In the genomic region with DNA sequence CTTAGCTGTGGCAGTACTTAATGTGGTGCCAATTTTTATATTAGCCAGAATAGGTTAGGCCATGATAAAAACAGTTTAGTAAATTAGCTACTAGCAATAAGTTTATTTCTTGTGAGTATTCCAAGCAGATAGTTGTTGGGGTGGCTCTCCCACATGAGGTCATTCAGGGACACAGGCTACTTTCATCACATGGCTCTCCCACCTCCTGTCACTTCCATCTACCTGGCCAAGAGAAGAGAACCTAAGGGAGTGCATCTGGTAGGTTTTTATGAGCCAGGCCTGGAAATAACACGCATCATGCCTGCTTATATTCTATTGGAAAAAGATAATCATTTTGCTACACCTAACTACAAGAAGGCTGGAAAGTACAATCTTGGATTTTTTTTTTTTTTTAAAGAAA, we compare ENCODE assay signal across 30 cellular contexts.
"Had no signal": no experiment of that assay in that cellular context is flagged by ENCODE, and none has a peak within 500 bp of the region (broad histone marks: within the 10 kb centered on the region; RNA-seq: fewer than 3 reads in every experiment).

No MANE protein-coding gene starts in this region.

- H3K27me3 Mint-ChIP-seq: progenitor cell of endocrine pancreas; stimulated activated naive CD8-positive, alpha-beta T cell treated with anti-CD3 and anti-CD28 coated beads, Interleukin-15, amount 100 ng/mL, for 72 hours; type B pancreatic cell had no signal

- H2AFZ ChIP-seq: parathyroid adenoma had no signal

- H3K9me3 Mint-ChIP-seq: naive thymus-derived CD8-positive, alpha-beta T cell; nephron progenitor cell; neural crest cell; stimulated activated memory B cell treated with anti-CD40 and anti-IgM and Interleukin-4, amounts not matched to agents 10 μg/mL and 1 μg/mL and 100 μg/mL, for 72 hours; stimulated activated naive CD8-positive, alpha-beta T cell treated with anti-CD3 and anti-CD28 coated beads, Interleukin-15, amount 100 ng/mL, for 72 hours; type B pancreatic cell had no signal

- H3K27me3 ChIP-seq: ovary, right lobe of liver, sigmoid colon, suprapubic skin, testis, tibial artery, transverse colon, upper lobe of right lung, uterus had no signal

- DNase-seq: naive thymus-derived CD8-positive, alpha-beta T cell; nephron progenitor cell; occipital lobe; ovary; posterior cingulate gyrus; psoas muscle; right cardiac atrium; right lobe of liver; sigmoid colon; small intestine; stimulated activated CD4-positive, alpha-beta T cell treated with anti-CD3 and anti-CD28 coated beads, Interleukin-15, amount 100 ng/mL, for 24 hours; stimulated activated CD4-positive, alpha-beta T cell treated with anti-CD3 and anti-CD28 coated beads, Interleukin-2, amount 100 ng/mL, for 24 hours; stimulated activated CD4-positive, alpha-beta T cell treated with anti-CD3 and anti-CD28 coated beads, Interleukin-2, amount 100 ng/mL, for 48 hours; stimulated activated CD4-positive, alpha-beta T cell treated with anti-CD3 and anti-CD28 coated beads, Interleukin-4, amount 100 ng/mL, for 4 hours; stimulated activated CD8-positive, alpha-beta memory T cell treated with anti-CD3 and anti-CD28 coated beads, Interleukin-4, amount 100 ng/mL, for 48 hours; stimulated activated naive CD4-positive, alpha-beta T cell; stimulated activated naive CD8-positive, alpha-beta T cell treated with anti-CD3 and anti-CD28 coated beads, Interleukin-15, amount 100 ng/mL, for 72 hours; stimulated activated naive CD8-positive, alpha-beta T cell treated with anti-CD3 and anti-CD28 coated beads, Interleukin-15, Interleukin-2, amounts not matched to agents 100 U/mL and 50 U/mL, for 24 hours; testis; tibial artery; transverse colon; upper lobe of right lung; uterus had no signal

- H3K4me3 Mint-ChIP-seq: naive thymus-derived CD8-positive, alpha-beta T cell; natural killer cell treated with Interleukin-12 subunit alpha and Interleukin-12 subunit beta and Interleukin-15 and Interleukin-18, amount 100 ng/mL, for 72 hours; nephron progenitor cell; neural crest cell; stimulated activated memory B cell treated with anti-CD40 and anti-IgM and Interleukin-4, amounts not matched to agents 10 μg/mL and 1 μg/mL and 100 μg/mL, for 72 hours; stimulated activated naive CD8-positive, alpha-beta T cell treated with anti-CD3 and anti-CD28 coated beads, Interleukin-15, amount 100 ng/mL, for 72 hours; type B pancreatic cell had no signal

- H3K27ac ChIP-seq: ovary, parathyroid adenoma, psoas muscle, right lobe of liver, sigmoid colon, suprapubic skin, testis, tibial artery, transverse colon, upper lobe of right lung, uterus had no signal

- H3K9me3 ChIP-seq: ovary, psoas muscle, right lobe of liver, sigmoid colon, suprapubic skin, testis, tibial artery, transverse colon, upper lobe of right lung, uterus had no signal

- H3K4me1 Mint-ChIP-seq: naive thymus-derived CD8-positive, alpha-beta T cell; nephron progenitor cell; stimulated activated memory B cell treated with anti-CD40 and anti-IgM and Interleukin-4, amounts not matched to agents 10 μg/mL and 1 μg/mL and 100 μg/mL, for 72 hours; stimulated activated naive CD8-positive, alpha-beta T cell treated with anti-CD3 and anti-CD28 coated beads, Interleukin-15, amount 100 ng/mL, for 72 hours had no signal

- ATAC-seq: naive thymus-derived CD8-positive, alpha-beta T cell; natural killer cell treated with Interleukin-12 subunit alpha and Interleukin-12 subunit beta and Interleukin-15 and Interleukin-18, amount 100 ng/mL, for 72 hours; psoas muscle; right cardiac atrium; right lobe of liver; stimulated activated memory B cell treated with anti-CD40 and anti-IgM and Interleukin-4, amounts not matched to agents 10 μg/mL and 1 μg/mL and 100 μg/mL, for 72 hours; stimulated activated naive CD8-positive, alpha-beta T cell treated with anti-CD3 and anti-CD28 coated beads, Interleukin-15, amount 100 ng/mL, for 72 hours; stimulated activated naive CD8-positive, alpha-beta T cell treated with anti-CD3 and anti-CD28 coated beads, Interleukin-15, Interleukin-2, amounts not matched to agents 100 U/mL and 50 U/mL, for 24 hours; upper lobe of right lung had no signal

- H3K36me3 ChIP-seq: ovary, right lobe of liver, sigmoid colon, suprapubic skin, tibial artery, transverse colon, upper lobe of right lung, uterus had no signal

- H3K4me1 ChIP-seq: parathyroid adenoma, psoas muscle, right lobe of liver, sigmoid colon, suprapubic skin, testis, tibial artery, transverse colon, upper lobe of right lung, uterus had no signal

- H3K79me2 ChIP-seq: parathyroid adenoma had no signal

- H3K36me3 Mint-ChIP-seq: naive thymus-derived CD8-positive, alpha-beta T cell; natural killer cell treated with Interleukin-12 subunit alpha and Interleukin-12 subunit beta and Interleukin-15 and Interleukin-18, amount 100 ng/mL, for 72 hours; stimulated activated memory B cell treated with anti-CD40 and anti-IgM and Interleukin-4, amounts not matched to agents 10 μg/mL and 1 μg/mL and 100 μg/mL, for 72 hours; type B pancreatic cell had no signal

- H3K9ac ChIP-seq: parathyroid adenoma had no signal

- H3K27ac Mint-ChIP-seq: naive thymus-derived CD8-positive, alpha-beta T cell; natural killer cell treated with Interleukin-12 subunit alpha and Interleukin-12 subunit beta and Interleukin-15 and Interleukin-18, amount 100 ng/mL, for 72 hours; nephron progenitor cell; progenitor cell of endocrine pancreas; stimulated activated memory B cell treated with anti-CD40 and anti-IgM and Interleukin-4, amounts not matched to agents 10 μg/mL and 1 μg/mL and 100 μg/mL, for 72 hours; stimulated activated naive CD8-positive, alpha-beta T cell treated with anti-CD3 and anti-CD28 coated beads, Interleukin-15, amount 100 ng/mL, for 72 hours; type B pancreatic cell had no signal

- H3K4me3 ChIP-seq: ovary, psoas muscle, right lobe of liver, sigmoid colon, suprapubic skin, testis, tibial artery, transverse colon, upper lobe of right lung, uterus had no signal
